ENCODE assay signal across 8 cellular contexts in genomic region chr3:177777699-177778098, GRCh38.
DNase-seq lines count a peak whose midpoint lies in the region; ATAC-seq and TF ChIP-seq lines count a peak whose summit lies in the region.

No MANE protein-coding gene starts in this region.

- TF ChIP-seq POLR2A in NB4 (IDR thresholded peaks at IDR 0.05; ENCODE audit: extremely low read depth, insufficient read length), result no peak
- no peak for TF ChIP-seq POLR2A in breast epithelium (IDR thresholded peaks at IDR 0.05)

- no peaks in the 10 kb centered on the region for H3K9me3 ChIP-seq in breast epithelium
- H3K9me3 ChIP-seq in left lung, result no peaks in the 10 kb centered on the region

- no peaks in the 10 kb centered on the region for H3K4me1 ChIP-seq in breast epithelium
- H3K4me1 ChIP-seq in left lung, result peaks cover 12 to 48% of the 10 kb centered on the region in 2 donors

- peak; percentile 72 for TF ChIP-seq CTCF in 22Rv1 (IDR thresholded peaks at IDR 0.05)
- TF ChIP-seq CTCF in GM13976 (IDR thresholded peaks at IDR 0.05; ENCODE audit: borderline replicate concordance, control extremely low read depth, extremely low read depth, insufficient read depth, missing control alignments), result peak; percentile 26
- peak; percentile 68 for TF ChIP-seq CTCF in NB4 (IDR thresholded peaks at IDR 0.05; ENCODE audit: low read depth, low read length)
- TF ChIP-seq CTCF in breast epithelium (IDR thresholded peaks at IDR 0.05), result peak in 2 of 3 donors; percentile 37 to 46
- peak; percentile 36 to 60 for TF ChIP-seq CTCF in left lung (IDR thresholded peaks at IDR 0.05)

- intact Hi-C loops in breast epithelium (cut with DNase I; ENCODE audit: low total_unique reads) (no loop called here), left lung (cut with DNase I) (no loop called here)

- H3K27ac ChIP-seq in 22Rv1 (no peak overlapping the region), breast epithelium (no peak overlapping the region), left lung (no peak overlapping the region)

- H3K4me3 ChIP-seq in NB4 (ENCODE audit: low read depth, low read length), result no peak overlapping the region
- no peak overlapping the region for H3K4me3 ChIP-seq in breast epithelium
- no peak overlapping the region for H3K4me3 ChIP-seq in left lung

- H3K36me3 ChIP-seq in breast epithelium (no peaks in the 10 kb centered on the region), left lung (no peaks in the 10 kb centered on the region)

- ATAC-seq in HG02759 (IDR thresholded peaks at IDR 0.05; ENCODE audit: unreplicated experiment) (peak; percentile 96), left lung (peak; percentile 86)

- H3K27me3 ChIP-seq in breast epithelium (no peaks in the 10 kb centered on the region), left lung (no peaks in the 10 kb centered on the region)

- DNase-seq in GM13976 (ENCODE audit: low spot score), result peak; percentile 40
- peak; percentile 70 for DNase-seq in NB4 (ENCODE audit: low read depth)
- peak; percentile 75 for DNase-seq in SW480 (ENCODE audit: low spot score)
- DNase-seq in breast epithelium (ENCODE audit: low spot score in 2 of 2), result no peak
- peak in 1 of 2 donors; percentile 41 for DNase-seq in left lung
- peak; percentile 9 to 28 for DNase-seq in stimulated activated CD8-positive, alpha-beta memory T cell treated with anti-CD3 and anti-CD28 coated beads, Interleukin-2, amount 100 ng/mL, for 48 hours (ENCODE audit: low read depth in 2 of 2)

- in situ Hi-C loops in GM13976 (cut with MboI; ENCODE audit: low sequenced_read_pairs, unreplicated experiment), result no loop called here

Comparison
In these comparisons a context has a peak if more than half of its experiments do, and no peak if none do; other contexts are left out.
1. DNase-seq: peak in GM13976 (single experiment), NB4 (single experiment), SW480 (single experiment) and stimulated activated CD8-positive, alpha-beta memory T cell treated with anti-CD3 and anti-CD28 coated beads, Interleukin-2, amount 100 ng/mL, for 48 hours (2 of 2); none in breast epithelium (0 of 2).
2. Peak in every context shown above with its lines, with median percentiles within 50 percentile points of each other: CTCF ChIP-seq.